In the genomic region with DNA sequence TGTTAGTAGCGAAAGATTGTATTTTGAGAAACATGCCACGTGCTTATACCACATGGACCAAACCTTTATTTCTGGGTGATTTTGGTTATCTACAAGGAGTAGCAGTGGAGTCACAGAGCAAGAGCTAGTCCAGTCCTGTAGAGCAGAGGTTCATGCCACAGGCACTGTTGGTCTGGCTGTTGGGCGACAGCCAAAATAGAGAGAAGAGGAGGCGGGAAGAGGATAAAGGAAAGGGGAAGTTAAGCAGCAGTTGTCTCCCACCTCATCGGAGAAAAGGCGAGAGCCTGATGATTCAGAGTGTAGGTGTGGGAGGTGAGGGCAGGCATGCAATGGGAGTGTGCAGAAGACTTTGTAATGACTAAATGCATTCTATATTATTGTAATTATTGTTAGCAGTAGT, we compare ENCODE assay signal across 24 cellular contexts.
DNase-seq lines count a peak whose midpoint lies in the region; ATAC-seq lines count a peak whose summit lies in the region.
"Had no signal": no experiment of that assay in that cellular context is flagged by ENCODE, and none has a peak within 500 bp of the region (broad histone marks: within the 10 kb centered on the region; RNA-seq: fewer than 3 reads in every experiment).

No MANE protein-coding gene starts in this region.

- H3K4me3 ChIP-seq in neuronal stem cell (ENCODE audit: low read length in 2 of 2), result no peak overlapping the region
- H3K4me3 ChIP-seq: dorsolateral prefrontal cortex, lung, Peyer's patch, spleen had no signal

- H3K9me3 ChIP-seq in neuronal stem cell (replicated peaks in 1 of 2; ENCODE audit: control insufficient read depth in 2 of 2, insufficient read depth in 1 of 2, low read depth in 1 of 2, low read length in 2 of 2), result peaks cover 10 to 16% of the 10 kb centered on the region in 2 donors
- H3K9me3 ChIP-seq: Peyer's patch had no signal

- no peak overlapping the region for H3K9ac ChIP-seq in neuronal stem cell (ENCODE audit: low read depth, low read length, poor library complexity)

- H3K27me3 ChIP-seq in neuronal stem cell (ENCODE audit: control insufficient read depth in 3 of 3, insufficient read depth in 3 of 3, low read depth in 1 of 3, low read length in 3 of 3), result no peaks in the 10 kb centered on the region
- H3K27me3 ChIP-seq: dorsolateral prefrontal cortex, Peyer's patch had no signal

- no peak overlapping the region for H2AFZ ChIP-seq in neuronal stem cell (ENCODE audit: low read length)

- no peak overlapping the region for H2AK5ac ChIP-seq in neuronal stem cell (ENCODE audit: low read depth, low read length)

- H3K18ac ChIP-seq in neuronal stem cell (ENCODE audit: low read length), result no peak overlapping the region

- H4K91ac ChIP-seq in neuronal stem cell (ENCODE audit: low read depth, low read length, poor library complexity), result no peak overlapping the region

- no peak overlapping the region for H4K8ac ChIP-seq in neuronal stem cell (ENCODE audit: low read depth, low read length)

- H3K27ac ChIP-seq in caudate nucleus (ENCODE audit: low read depth, low read length) (no peak overlapping the region), neuronal stem cell (replicated peaks; ENCODE audit: low read length) (peak overlapping the region; percentile 30)
- H3K27ac ChIP-seq: Peyer's patch, spleen had no signal

- no peak overlapping the region for H3K23ac ChIP-seq in neuronal stem cell (ENCODE audit: low read depth, low read length, poor library complexity)

- no peak overlapping the region for H2BK15ac ChIP-seq in neuronal stem cell (ENCODE audit: low read length)

- no peak overlapping the region for H2BK12ac ChIP-seq in neuronal stem cell (ENCODE audit: low read length)

- H3K79me1 ChIP-seq in neuronal stem cell (ENCODE audit: low read depth, low read length), result no peaks in the 10 kb centered on the region

- no peak overlapping the region for H3K14ac ChIP-seq in neuronal stem cell (ENCODE audit: low read length)

- no peak overlapping the region for H2BK5ac ChIP-seq in neuronal stem cell (ENCODE audit: low read length)

- peaks cover 2 to 19% of the 10 kb centered on the region in 2 donors for H3K4me1 ChIP-seq in neuronal stem cell (ENCODE audit: control insufficient read depth in 2 of 2, insufficient read depth in 1 of 2, low read depth in 1 of 2, low read length in 2 of 2)
- H3K4me1 ChIP-seq: Peyer's patch had no signal

- H2BK120ac ChIP-seq in neuronal stem cell (ENCODE audit: low read depth, low read length), result no peak overlapping the region

- ATAC-seq in activated CD4-positive, CD25-positive, alpha-beta regulatory T cell treated with anti-CD3 and anti-CD28 coated beads, Interleukin-2, amount 50 U/mL, for 24 hours, result no peak
- ATAC-seq: activated T-cell treated with anti-CD3 and anti-CD28 coated beads, Interleukin-2, amount 50 U/mL, for 4 hours had no signal

- H3K4ac ChIP-seq in neuronal stem cell (ENCODE audit: low read length), result no peak overlapping the region

- no peaks in the 10 kb centered on the region for H3K36me3 ChIP-seq in neuronal stem cell (replicated peaks in 1 of 2; ENCODE audit: control insufficient read depth in 2 of 2, insufficient read depth in 2 of 2, low read length in 2 of 2)
- H3K36me3 ChIP-seq: Peyer's patch had no signal

- no CpG with 5 or more reads among the region's 6 CpGs for WGBS in neuronal stem cell (ENCODE audit: extremely low coverage in 2 of 2, insufficient read length in 2 of 2, insufficient replicate concordance in 1 of 2), 2 donors

- H3K4me2 ChIP-seq in neuronal stem cell (ENCODE audit: insufficient read depth, low read length, poor library complexity, severe bottlenecking), result no peak overlapping the region

- peak; percentile 52 for DNase-seq in M059J (ENCODE audit: low read depth)
- peak; percentile 63 for DNase-seq in NCI-H226
- peak in 32 of 61 donors; percentile 6 to 82 (median 24) for DNase-seq in caudate nucleus (lab: John Stamatoyannopoulos, UW)
- no peak for DNase-seq in neuronal stem cell (ENCODE audit: low spot score)
- DNase-seq in activated CD4-positive, CD25-positive, alpha-beta regulatory T cell (lab: John Stamatoyannopoulos, UW), result no peak
- no peak for DNase-seq in NOMO-1 treated with DMSO at 0.1 percent for 48 hours (lab: John Stamatoyannopoulos, UW; ENCODE audit: unreplicated experiment)
- DNase-seq: activated CD4-positive, alpha-beta T cell treated with anti-CD3 and anti-CD28 coated beads for 1 hour; activated naive CD4-positive, alpha-beta T cell treated with anti-CD3 and anti-CD28 coated beads for 36 hours; activated T-cell treated with anti-CD3 and anti-CD28 coated beads, Interleukin-2, amount 50 U/mL, for 4 hours; central memory CD4-positive, alpha-beta T cell; foreskin fibroblast; GDM1; H7; hippocampal formation; NCI-H187; NCI-H446 treated with DMSO at 0.1 percent for 48 hours; Peyer's patch; retina; spleen; stimulated activated CD4-positive, alpha-beta T cell treated with anti-CD3 and anti-CD28 coated beads, Interleukin-4, amount 100 ng/mL, for 1 hour; stimulated activated naive CD4-positive, alpha-beta T cell had no signal

Comparison
In these comparisons a context has a peak if more than half of its experiments do, and no peak if none do; other contexts are left out.
1. DNase-seq: peak in M059J (single experiment), NCI-H226 (single experiment) and caudate nucleus (32 of 61); none in neuronal stem cell (single experiment), activated CD4-positive, CD25-positive, alpha-beta regulatory T cell (0 of 4) and NOMO-1 treated with DMSO at 0.1 percent for 48 hours (single experiment).